In genomic region chr4:26084414-26084813, GRCh38 we compare ENCODE assay signal across 14 cellular contexts.
DNase-seq lines count a peak whose midpoint lies in the region; ATAC-seq, FAIRE-seq and TF ChIP-seq lines count a peak whose summit lies in the region.
"Had no signal": no experiment of that assay in that cellular context is flagged by ENCODE, and none has a peak within 500 bp of the region (broad histone marks: within the 10 kb centered on the region; RNA-seq: fewer than 3 reads in every experiment).

No MANE protein-coding gene starts in this region.

- WGBS in endodermal cell (ENCODE audit: insufficient coverage in 1 of 2, insufficient read length in 1 of 2), 2 experiments, result 90 to 94% methylated on average over 3 to 4 of the region's 4 CpGs
- WGBS in adrenal gland, 4 donors, result 84 to 90% (median 89%) methylated on average over 4 of the region's 4 CpGs

- H3K27ac ChIP-seq in PC-3 (ENCODE audit: low read length) (peak overlapping the region; percentile 71), endodermal cell (ENCODE audit: low read depth, low read length) (no peak overlapping the region), adrenal gland (no peak overlapping the region)
- H3K27ac ChIP-seq: neutrophil, Peyer's patch had no signal

- TF ChIP-seq POLR2A in H54 (IDR thresholded peaks at IDR 0.05; ENCODE audit: low read depth, low read length) (no peak), adrenal gland (IDR thresholded peaks at IDR 0.05) (no peak)

- POLR2A ChIA-PET in PC-3 (lab: Charles Lee; ENCODE audit: unreplicated experiment), result no interaction called here

- peaks cover 3% of the 10 kb centered on the region for H3K27me3 Mint-ChIP-seq in endodermal cell (ENCODE audit: insufficient read depth)
- H3K27me3 Mint-ChIP-seq in T-helper 17 cell, result peaks cover 19% of the 10 kb centered on the region

- peak overlapping the region; percentile 31 for H3K4me2 ChIP-seq in PC-3 (ENCODE audit: low read length)
- peak overlapping the region; percentile 21 for H3K4me2 ChIP-seq in skeletal muscle satellite cell (ENCODE audit: low read length)

- no peak for FAIRE-seq in H54 (lab: Jason Lieb, UNC)
- FAIRE-seq: endothelial cell of umbilical vein, HepG2 had no signal

- TSS peak; percentile 25 for BruUV-seq in PC-3 (replicated peaks; lab: Mats Ljungman, UMichigan)

- H3K36me3 ChIP-seq in PC-3 (ENCODE audit: low read depth, low read length) (no peaks in the 10 kb centered on the region), endodermal cell (ENCODE audit: control insufficient read depth, insufficient read depth, low read length) (no peaks in the 10 kb centered on the region), skeletal muscle satellite cell (ENCODE audit: insufficient read depth, low read length) (no peaks in the 10 kb centered on the region), adrenal gland (replicated peaks in 1 of 2) (no peaks in the 10 kb centered on the region)
- H3K36me3 ChIP-seq: neutrophil, Peyer's patch had no signal

- H3K9me3 Mint-ChIP-seq in endodermal cell, result no peaks in the 10 kb centered on the region

- H3K36me3 Mint-ChIP-seq in endodermal cell (ENCODE audit: low read depth), result no peaks in the 10 kb centered on the region
- no peaks in the 10 kb centered on the region for H3K36me3 Mint-ChIP-seq in T-helper 17 cell (ENCODE audit: low read depth)

- no peaks in the 10 kb centered on the region for H3K79me2 ChIP-seq in PC-3 (ENCODE audit: low read length)

- TF ChIP-seq CTCF in PC-3 (conservative IDR thresholded peaks at IDR 0.05; ENCODE audit: low read depth, low read length) (no peak; the same call in 1 of the 2 replicates), endodermal cell (conservative IDR thresholded peaks at IDR 0.05) (peak; percentile 44), adrenal gland (IDR thresholded peaks at IDR 0.05) (no peak)

- peaks cover 57% of the 10 kb centered on the region for H3K4me1 ChIP-seq in PC-3 (ENCODE audit: insufficient read depth, low read length)
- no peaks in the 10 kb centered on the region for H3K4me1 ChIP-seq in endodermal cell (ENCODE audit: control insufficient read depth, insufficient read depth, low read length)
- peaks cover 42% of the 10 kb centered on the region for H3K4me1 ChIP-seq in skeletal muscle satellite cell (ENCODE audit: control insufficient read depth, insufficient read depth, low read length)
- H3K4me1 ChIP-seq in adrenal gland (replicated peaks in 1 of 2), result peaks cover 0 to 16% of the 10 kb centered on the region in 2 donors
- H3K4me1 ChIP-seq: Peyer's patch had no signal

- H3K4me3 ChIP-seq in PC-3 (ENCODE audit: low read length) (no peak overlapping the region), endodermal cell (ENCODE audit: low read length) (no peak overlapping the region), skeletal muscle satellite cell (ENCODE audit: low read length) (no peak overlapping the region), adrenal gland (no peak overlapping the region)
- H3K4me3 ChIP-seq: Peyer's patch had no signal

- H3K27ac Mint-ChIP-seq in endodermal cell (no peak overlapping the region), T-helper 17 cell (no peak overlapping the region)

- H3K4me1 Mint-ChIP-seq in endodermal cell (no peaks in the 10 kb centered on the region), T-helper 17 cell (peaks cover 35% of the 10 kb centered on the region)

- no peak overlapping the region for H2AFZ ChIP-seq in PC-3 (ENCODE audit: low read length)

- no peak overlapping the region for H3K4me3 Mint-ChIP-seq in endodermal cell
- no peak overlapping the region for H3K4me3 Mint-ChIP-seq in T-helper 17 cell

- CTCF ChIA-PET in PC-3 (lab: Charles Lee), result interaction anchor here (0.8 to 1.7 kb wide), 3 partner anchors 43 to 241 kb away, joined by 3 to 9 read pairs (median 6); no protein-coding TSS in a partner anchor

- H3K9me3 ChIP-seq in PC-3 (ENCODE audit: low read length) (no peaks in the 10 kb centered on the region), endodermal cell (ENCODE audit: control insufficient read depth, low read length) (no peaks in the 10 kb centered on the region), skeletal muscle satellite cell (replicated peaks; ENCODE audit: low read length) (no peaks in the 10 kb centered on the region), T-helper 17 cell (ENCODE audit: control insufficient read depth, low read length, poor library complexity, severe bottlenecking) (no peaks in the 10 kb centered on the region), adrenal gland (replicated peaks in 1 of 3) (no peaks in the 10 kb centered on the region)
- H3K9me3 ChIP-seq: neutrophil, Peyer's patch had no signal

- H3K27me3 ChIP-seq in PC-3 (ENCODE audit: low read length), result no peaks in the 10 kb centered on the region
- no peaks in the 10 kb centered on the region for H3K27me3 ChIP-seq in endodermal cell (ENCODE audit: control insufficient read depth, insufficient read depth, low read length, poor library complexity, severe bottlenecking)
- peaks cover 32% of the 10 kb centered on the region for H3K27me3 ChIP-seq in skeletal muscle satellite cell (ENCODE audit: control insufficient read depth, insufficient read depth, low read length)
- peaks cover 6% of the 10 kb centered on the region for H3K27me3 ChIP-seq in adrenal gland
- H3K27me3 ChIP-seq: neutrophil, Peyer's patch had no signal

- H4K20me1 ChIP-seq in PC-3 (ENCODE audit: low read length), result no peaks in the 10 kb centered on the region

- ATAC-seq in PC-3, result no peak
- ATAC-seq in T-helper 17 cell, result no peak
- ATAC-seq: HepG2 had no signal

- no peak overlapping the region for H3K9ac ChIP-seq in PC-3 (ENCODE audit: low read length)
- H3K9ac ChIP-seq in endodermal cell (ENCODE audit: extremely low read depth, low read length, poor library complexity, severe bottlenecking), result no peak overlapping the region
- H3K9ac ChIP-seq in skeletal muscle satellite cell (ENCODE audit: low read depth, low read length), result no peak overlapping the region

- peak; percentile 24 for DNase-seq in activated CD8-positive, alpha-beta memory T cell treated with anti-CD3 and anti-CD28 coated beads for 24 hours
- DNase-seq in activated CD8-positive, alpha-beta memory T cell treated with anti-CD3 and anti-CD28 coated beads, Interleukin-2, amount 50 U/mL, for 48 hours, result no peak
- DNase-seq in PC-3 (no peak), endodermal cell (no peak), T-helper 17 cell (no peak), H54 (ENCODE audit: insufficient read length, low spot score) (no peak), adrenal gland (no peak)
- DNase-seq: glutamatergic neuron, NCI-H510A had no signal

- no peaks in the 10 kb centered on the region for H3K9me2 ChIP-seq in PC-3 (replicated peaks; ENCODE audit: low read length)

- intact Hi-C loops in PC-3 (cut with micrococcal nuclease) (loop anchor here (1.0 kb wide), 2 partner anchors 43 to 235 kb away; no protein-coding TSS in a partner anchor), adrenal gland (cut with DNase I) (loop anchor here (10.0 kb wide), 3 partner anchors 230 to 330 kb away; no protein-coding TSS in a partner anchor)

- H3F3A ChIP-seq in PC-3 (ENCODE audit: low read length, unreplicated experiment), result no peaks in the 10 kb centered on the region
